10 cellular contexts compared by ENCODE assay signal in genomic region chr3:52774901-52775864, GRCh38.
DNase-seq lines count a peak whose midpoint lies in the region; ATAC-seq lines count a peak whose summit lies in the region.
"Had no signal": no experiment of that assay in that cellular context is flagged by ENCODE, and none has a peak within 500 bp of the region (broad histone marks: within the 10 kb centered on the region; RNA-seq: fewer than 3 reads in every experiment).

No MANE protein-coding gene starts in this region.

- H3K4me3 Mint-ChIP-seq in stimulated activated effector memory CD8-positive, alpha-beta T cell treated with anti-CD3 and anti-CD28 coated beads, Interleukin-12 subunit alpha, Interleukin-12 subunit beta, amount 100 ng/mL, for 72 hours, result no peak overlapping the region

- H3K27ac Mint-ChIP-seq in stimulated activated effector memory CD8-positive, alpha-beta T cell treated with anti-CD3 and anti-CD28 coated beads, Interleukin-12 subunit alpha, Interleukin-12 subunit beta, amount 100 ng/mL, for 72 hours, result peak overlapping the region; percentile 27

- H3K36me3 Mint-ChIP-seq in stimulated activated effector memory CD8-positive, alpha-beta T cell treated with anti-CD3 and anti-CD28 coated beads, Interleukin-12 subunit alpha, Interleukin-12 subunit beta, amount 100 ng/mL, for 72 hours, result no peaks in the 10 kb centered on the region

- H3K9me3 Mint-ChIP-seq in stimulated activated effector memory CD8-positive, alpha-beta T cell treated with anti-CD3 and anti-CD28 coated beads, Interleukin-12 subunit alpha, Interleukin-12 subunit beta, amount 100 ng/mL, for 72 hours, result no peaks in the 10 kb centered on the region

- peaks cover 7% of the 10 kb centered on the region for H3K4me1 Mint-ChIP-seq in stimulated activated effector memory CD8-positive, alpha-beta T cell treated with anti-CD3 and anti-CD28 coated beads, Interleukin-12 subunit alpha, Interleukin-12 subunit beta, amount 100 ng/mL, for 72 hours

- DNase-seq in NCI-H146 (lab: John Stamatoyannopoulos, UW), result peak; percentile 15
- no peak for DNase-seq in NCI-H146 treated with DMSO at 0.1 percent for 48 hours (lab: John Stamatoyannopoulos, UW; ENCODE audit: unreplicated experiment)
- peak; percentile 32 for DNase-seq in NCI-H345 treated with DMSO at 0.1 percent for 48 hours (lab: John Stamatoyannopoulos, UW; ENCODE audit: unreplicated experiment)
- peak; percentile 41 for DNase-seq in islet precursor cell
- DNase-seq in stimulated activated effector memory CD8-positive, alpha-beta T cell treated with anti-CD3 and anti-CD28 coated beads, Interleukin-12 subunit alpha, Interleukin-12 subunit beta, amount 100 ng/mL, for 72 hours (ENCODE audit: low spot score in 2 of 2), result no peak
- no peak for DNase-seq in HCEC 1CT
- DNase-seq in NCI-H526 (lab: John Stamatoyannopoulos, UW), result no peak
- no peak for DNase-seq in stimulated activated CD4-positive, alpha-beta T cell treated with anti-CD3 and anti-CD28 coated beads, Interleukin-4, amount 100 ng/mL, for 1 hour
- DNase-seq: DND-41 had no signal

- ATAC-seq in stimulated activated effector memory CD8-positive, alpha-beta T cell treated with anti-CD3 and anti-CD28 coated beads, Interleukin-12 subunit alpha, Interleukin-12 subunit beta, amount 100 ng/mL, for 72 hours, result no peak
- ATAC-seq: A549 had no signal

Comparison
In these comparisons a context has a peak if more than half of its experiments do, and no peak if none do; other contexts are left out.
1. DNase-seq: peak in NCI-H146 (single experiment), NCI-H345 treated with DMSO at 0.1 percent for 48 hours (single experiment) and islet precursor cell (single experiment); none in NCI-H146 treated with DMSO at 0.1 percent for 48 hours (single experiment), stimulated activated effector memory CD8-positive, alpha-beta T cell treated with anti-CD3 and anti-CD28 coated beads, Interleukin-12 subunit alpha, Interleukin-12 subunit beta, amount 100 ng/mL, for 72 hours (0 of 2), HCEC 1CT (single experiment), NCI-H526 (0 of 2) and stimulated activated CD4-positive, alpha-beta T cell treated with anti-CD3 and anti-CD28 coated beads, Interleukin-4, amount 100 ng/mL, for 1 hour (single experiment).